In the genomic region with DNA sequence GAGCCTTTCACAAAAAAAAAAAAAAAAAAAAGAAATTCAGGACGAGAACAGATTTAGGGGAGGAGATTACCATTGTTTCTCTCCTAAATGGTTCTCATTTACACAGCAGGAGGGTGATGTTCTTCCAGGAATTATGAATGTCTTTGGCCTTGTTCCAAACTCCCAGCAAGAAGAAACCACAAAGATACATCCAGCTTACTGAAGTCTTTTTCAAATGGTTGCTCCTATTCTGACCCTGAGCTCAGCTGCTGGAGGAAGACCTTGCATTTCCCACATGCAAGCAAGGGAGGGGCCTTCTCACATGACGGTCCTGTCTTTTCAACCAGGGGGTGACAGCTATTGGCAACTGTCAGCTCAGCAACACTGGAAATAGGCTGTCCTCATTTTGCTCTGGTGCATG, we compare ENCODE assay signal across 10 cellular contexts.
DNase-seq lines count a peak whose midpoint lies in the region; ATAC-seq and TF ChIP-seq lines count a peak whose summit lies in the region.
"Had no signal": no experiment of that assay in that cellular context is flagged by ENCODE, and none has a peak within 500 bp of the region (broad histone marks: within the 10 kb centered on the region; RNA-seq: fewer than 3 reads in every experiment).

No MANE protein-coding gene starts in this region.

- H3K4me1 Mint-ChIP-seq in activated CD4-positive, alpha-beta memory T cell treated with anti-CD3 and anti-CD28 coated beads for 36 hours (ENCODE audit: low read depth) = no peaks in the 10 kb centered on the region
- H3K4me1 Mint-ChIP-seq: activated CD4-positive, alpha-beta memory T cell treated with anti-CD3 and anti-CD28 coated beads, Interleukin-2, amount 10 ng/mL, durations not matched to agents 7 days and 5 days had no signal

- no peak overlapping the region for H3K4me3 ChIP-seq in body of pancreas
- H3K4me3 ChIP-seq: dorsolateral prefrontal cortex had no signal

- intact Hi-C loops in activated CD4-positive, alpha-beta memory T cell treated with anti-CD3 and anti-CD28 coated beads for 36 hours (cut with micrococcal nuclease) = no loop called here
- intact Hi-C loops in body of pancreas (cut with DNase I) = no loop called here

- no peak overlapping the region for H3K4me3 Mint-ChIP-seq in activated CD4-positive, alpha-beta memory T cell treated with anti-CD3 and anti-CD28 coated beads for 36 hours
- H3K4me3 Mint-ChIP-seq: activated CD4-positive, alpha-beta memory T cell treated with anti-CD3 and anti-CD28 coated beads, Interleukin-2, amount 10 ng/mL, durations not matched to agents 7 days and 5 days had no signal

- POLR2A ChIA-PET in activated CD4-positive, alpha-beta memory T cell treated with anti-CD3 and anti-CD28 coated beads for 36 hours (lab: Charles Lee) = no interaction called here

- no peaks in the 10 kb centered on the region for H3K27me3 ChIP-seq in body of pancreas
- H3K27me3 ChIP-seq: dorsolateral prefrontal cortex had no signal

- TF ChIP-seq POLR2A in body of pancreas (IDR thresholded peaks at IDR 0.05) = no peak

- no peak overlapping the region for H3K27ac Mint-ChIP-seq in activated CD4-positive, alpha-beta memory T cell treated with anti-CD3 and anti-CD28 coated beads for 36 hours
- H3K27ac Mint-ChIP-seq: activated CD4-positive, alpha-beta memory T cell treated with anti-CD3 and anti-CD28 coated beads, Interleukin-2, amount 10 ng/mL, durations not matched to agents 7 days and 5 days had no signal

- no peaks in the 10 kb centered on the region for H3K9me3 Mint-ChIP-seq in activated CD4-positive, alpha-beta memory T cell treated with anti-CD3 and anti-CD28 coated beads for 36 hours
- H3K9me3 Mint-ChIP-seq: activated CD4-positive, alpha-beta memory T cell treated with anti-CD3 and anti-CD28 coated beads, Interleukin-2, amount 10 ng/mL, durations not matched to agents 7 days and 5 days had no signal

- no peak overlapping the region for H3K27ac ChIP-seq in body of pancreas
- H3K27ac ChIP-seq: dorsolateral prefrontal cortex had no signal

- 61 to 70% methylated on average over 1 to 2 of the region's 2 CpGs for WGBS in body of pancreas, 2 donors

- no peaks in the 10 kb centered on the region for H3K36me3 Mint-ChIP-seq in activated CD4-positive, alpha-beta memory T cell treated with anti-CD3 and anti-CD28 coated beads for 36 hours

- CTCF ChIA-PET in activated CD4-positive, alpha-beta memory T cell treated with anti-CD3 and anti-CD28 coated beads for 36 hours (lab: Charles Lee) = no interaction called here

- no peaks in the 10 kb centered on the region for H3K36me3 ChIP-seq in body of pancreas (replicated peaks in 1 of 2; ENCODE audit: insufficient read depth in 1 of 2, low read depth in 2 of 2)

- peaks cover 2% of the 10 kb centered on the region for H3K27me3 Mint-ChIP-seq in activated CD4-positive, alpha-beta memory T cell treated with anti-CD3 and anti-CD28 coated beads for 36 hours
- H3K27me3 Mint-ChIP-seq: activated CD4-positive, alpha-beta memory T cell treated with anti-CD3 and anti-CD28 coated beads, Interleukin-2, amount 10 ng/mL, durations not matched to agents 7 days and 5 days had no signal

- peak; percentile 38 for DNase-seq in GM03348 (ENCODE audit: low spot score)
- peak; percentile 81 to 92 for DNase-seq in NCI-H2081 (lab: John Stamatoyannopoulos, UW)
- peak; percentile 47 for DNase-seq in brain pericyte (ENCODE audit: low read depth, low spot score)
- peak; percentile 4 for DNase-seq in midbrain (lab: John Stamatoyannopoulos, UW)
- no peak for DNase-seq in activated CD4-positive, alpha-beta memory T cell treated with anti-CD3 and anti-CD28 coated beads for 36 hours
- DNase-seq in body of pancreas = no peak
- no peak for DNase-seq in activated CD8-positive, alpha-beta memory T cell treated with anti-CD3 and anti-CD28 coated beads, Interleukin-2, amount 50 U/mL, for 48 hours
- DNase-seq in AML-193 (lab: John Stamatoyannopoulos, UW) = no peak
- DNase-seq: activated CD4-positive, alpha-beta memory T cell treated with anti-CD3 and anti-CD28 coated beads, Interleukin-2, amount 10 ng/mL, durations not matched to agents 7 days and 5 days had no signal

- H3K4me1 ChIP-seq in body of pancreas = peaks cover 28% of the 10 kb centered on the region

- ATAC-seq in body of pancreas = no peak

- H3K9me3 ChIP-seq in body of pancreas = no peaks in the 10 kb centered on the region

- no peak for TF ChIP-seq CTCF in body of pancreas (IDR thresholded peaks at IDR 0.05)

Comparison
In these comparisons a context has a peak if more than half of its experiments do, and no peak if none do; other contexts are left out.
1. DNase-seq: peak in GM03348 (single experiment), NCI-H2081 (2 of 2), brain pericyte (single experiment) and midbrain (single experiment); none in activated CD4-positive, alpha-beta memory T cell treated with anti-CD3 and anti-CD28 coated beads for 36 hours (single experiment), body of pancreas (0 of 4), activated CD8-positive, alpha-beta memory T cell treated with anti-CD3 and anti-CD28 coated beads, Interleukin-2, amount 50 U/mL, for 48 hours (single experiment) and AML-193 (0 of 2).